In genomic region chr6:56742122-56742791, GRCh38 we compare ENCODE assay signal across 9 cellular contexts.
DNase-seq lines count a peak whose midpoint lies in the region; ATAC-seq and TF ChIP-seq lines count a peak whose summit lies in the region.
"Had no signal": no experiment of that assay in that cellular context is flagged by ENCODE, and none has a peak within 500 bp of the region (broad histone marks: within the 10 kb centered on the region; RNA-seq: fewer than 3 reads in every experiment).

No MANE protein-coding gene starts in this region.

- no peaks in the 10 kb centered on the region for H3K27me3 ChIP-seq in AG04450 (ENCODE audit: control insufficient read depth, insufficient read depth, low read length)

- no peak for TF ChIP-seq CTCF in AG04450 (IDR thresholded peaks at IDR 0.05; ENCODE audit: low read depth, low read length)

- H3K4me3 ChIP-seq in AG04450 (ENCODE audit: low read depth, low read length), result peak overlapping the region; percentile 35

- no peak overlapping the region for H3K27ac ChIP-seq in AG04450 (ENCODE audit: low read depth, low read length)

- no peaks in the 10 kb centered on the region for H3K9me3 ChIP-seq in AG04450 (ENCODE audit: control insufficient read depth, insufficient read depth, low read length)

- DNase-seq in AG04450 (ENCODE audit: low read depth, low spot score) (no peak), NOMO-1 treated with DMSO at 0.1 percent for 48 hours (lab: John Stamatoyannopoulos, UW; ENCODE audit: unreplicated experiment) (peak; percentile 46), kidney glomerular epithelial cell (lab: John Stamatoyannopoulos, UW) (peak; percentile 28), putamen (ENCODE audit: low spot score) (no peak), RPMI8226 (no peak)
- DNase-seq in activated naive CD4-positive, alpha-beta T cell treated with Interleukin-2 at 50 U/mL for 16 hours, result no peak
- no peak for DNase-seq in stimulated activated naive CD4-positive, alpha-beta T cell treated with Interleukin-2 at 50 U/mL for 16 hours (lab: John Stamatoyannopoulos, UW)
- DNase-seq: CD4-positive, CD25-positive, alpha-beta regulatory T cell had no signal

- ATAC-seq in GM21576 (IDR thresholded peaks at IDR 0.05; ENCODE audit: unreplicated experiment), result peak; percentile 81

- POLR2A ChIA-PET in AG04450 (lab: Yijun Ruan, JAX), result interaction anchor here (0.6 kb wide), 1 partner anchor 66 kb away, joined by 3 read pairs; no protein-coding TSS in a partner anchor

- CTCF ChIA-PET in AG04450 (lab: Charles Lee), result interaction anchor here (0.6 to 1.2 kb wide), 4 partner anchors 10 to 562 kb away, joined by 3 read pairs; no protein-coding TSS in a partner anchor

Comparison
In these comparisons a context has a peak if more than half of its experiments do, and no peak if none do; other contexts are left out.
1. DNase-seq: peak in NOMO-1 treated with DMSO at 0.1 percent for 48 hours (single experiment) and kidney glomerular epithelial cell (single experiment); none in AG04450 (single experiment), activated naive CD4-positive, alpha-beta T cell treated with Interleukin-2 at 50 U/mL for 16 hours (single experiment), putamen (single experiment), stimulated activated naive CD4-positive, alpha-beta T cell treated with Interleukin-2 at 50 U/mL for 16 hours (single experiment) and RPMI8226 (single experiment).